In the genomic region with DNA sequence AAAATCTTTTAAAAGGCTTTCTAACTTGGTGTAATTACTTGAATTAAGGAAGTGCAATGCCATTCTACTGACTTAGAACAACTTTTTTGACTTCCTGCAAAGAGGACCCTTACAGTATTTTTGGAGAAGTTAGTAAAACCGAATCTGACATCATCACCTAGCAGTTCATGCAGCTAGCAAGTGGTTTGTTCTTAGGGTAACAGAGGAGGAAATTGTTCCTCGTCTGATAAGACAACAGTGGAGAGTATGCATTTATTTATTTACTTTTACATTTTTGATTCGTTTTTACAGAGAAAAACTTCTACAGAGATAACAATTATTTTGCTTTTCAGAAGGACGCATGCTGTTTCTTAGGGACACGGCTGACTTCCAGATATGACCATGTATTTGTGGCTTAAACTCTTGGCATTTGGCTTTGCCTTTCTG, we compare ENCODE assay signal across 9 cellular contexts. TPM values are rescaled to one million over a fixed set of nuclear protein-coding genes. Genes with fewer than 3 reads are reported as not detected.
DNase-seq lines count a peak whose midpoint lies in the region; ATAC-seq and TF ChIP-seq lines count a peak whose summit lies in the region.
"Had no signal": no experiment of that assay in that cellular context is flagged by ENCODE, and none has a peak within 500 bp of the region (broad histone marks: within the 10 kb centered on the region; RNA-seq: fewer than 3 reads in every experiment).

PTPRC (plus strand) TSS at position 147 of the 426 bp plus-strand sequence; CDS start at position 376, 229 bp downstream.

- peak; percentile 64 to 69 for ATAC-seq in activated T-cell treated with anti-CD3 and anti-CD28 coated beads, Interleukin-2, amount 50 U/mL, for 4 hours
- peak; percentile 65 for ATAC-seq in HG03045 (IDR thresholded peaks at IDR 0.05; ENCODE audit: unreplicated experiment)
- peak; percentile 76 to 84 (median 81) for ATAC-seq in T-cell (replicated peaks in 1 of 4)
- ATAC-seq in left lobe of liver, result peak; percentile 15

- no peaks in the 10 kb centered on the region for H3K27me3 Mint-ChIP-seq in activated T-cell treated with anti-CD3 and anti-CD28 coated beads, Interleukin-2, amount 50 U/mL, for 4 hours (ENCODE audit: low read depth)
- H3K27me3 Mint-ChIP-seq in T-cell, result no peaks in the 10 kb centered on the region

- H3K9me3 Mint-ChIP-seq in activated T-cell treated with anti-CD3 and anti-CD28 coated beads, Interleukin-2, amount 50 U/mL, for 4 hours, result peaks cover 2% of the 10 kb centered on the region
- peaks cover 0 to 7% (median 2%) of the 10 kb centered on the region in 3 donors for H3K9me3 Mint-ChIP-seq in T-cell
- H3K9me3 Mint-ChIP-seq: nephron had no signal

- POLR2A ChIA-PET in T-cell (lab: Charles Lee) (interaction anchor here (0.7 to 6.8 kb wide), 7 partner anchors 12 to 45 kb away, joined by 3 to 86 read pairs (median 4); no protein-coding TSS in a partner anchor), HEK293T (lab: Yijun Ruan, JAX) (no interaction called here)

- peak within 1 kb of the TSS; percentile 95 to 99 for H3K27ac Mint-ChIP-seq in T-cell
- H3K27ac Mint-ChIP-seq: nephron had no signal

- peaks cover 56% of the 10 kb centered on the region for H3K4me1 Mint-ChIP-seq in activated T-cell treated with anti-CD3 and anti-CD28 coated beads, Interleukin-2, amount 50 U/mL, for 4 hours (ENCODE audit: low read depth)
- peaks cover 53 to 70% (median 61%) of the 10 kb centered on the region in 3 donors for H3K4me1 Mint-ChIP-seq in T-cell
- H3K4me1 Mint-ChIP-seq: nephron had no signal

- CTCF ChIA-PET in T-cell (lab: Charles Lee), result interaction anchor here (0.6 to 2.1 kb wide), 13 partner anchors 11 to 119 kb away, joined by 3 to 13 read pairs (median 4); no protein-coding TSS in a partner anchor
- CTCF ChIA-PET in HEK293T (lab: Yijun Ruan, JAX), result interaction anchor here (0.6 kb wide), 1 partner anchor 33 kb away, joined by 4 read pairs; no protein-coding TSS in a partner anchor

- DNase-seq in activated T-cell treated with anti-CD3 and anti-CD28 coated beads, Interleukin-2, amount 50 U/mL, for 4 hours, result no peak
- DNase-seq in activated T-cell treated with anti-CD3 and anti-CD28 coated beads for 4 hours (no peak), T-cell (peak in 3 of 34 experiments; percentile 23 to 27 (median 26)), left lobe of liver (ENCODE audit: low spot score) (no peak), HEK293T (ENCODE audit: extremely low spot score) (no peak), OCI-M2 (lab: John Stamatoyannopoulos, UW; ENCODE audit: unreplicated experiment) (no peak), middle frontal gyrus (ENCODE audit: extremely low spot score, low spot score) (no peak)

- peaks cover 25% of the 10 kb centered on the region for H3K36me3 Mint-ChIP-seq in activated T-cell treated with anti-CD3 and anti-CD28 coated beads, Interleukin-2, amount 50 U/mL, for 4 hours (ENCODE audit: insufficient read depth)
- peaks cover 35% of the 10 kb centered on the region for H3K36me3 Mint-ChIP-seq in T-cell

- peak within 1 kb of the TSS; percentile 86 for H3K4me3 Mint-ChIP-seq in activated T-cell treated with anti-CD3 and anti-CD28 coated beads, Interleukin-2, amount 50 U/mL, for 4 hours
- peak within 1 kb of the TSS; percentile 79 to 98 (median 81) for H3K4me3 Mint-ChIP-seq in T-cell
- H3K4me3 Mint-ChIP-seq: nephron had no signal

TF ChIP-seq in HEK293T, 16 proteins besides CTCF, POLR2A, EP300 and RAD21:
- no peak for TF ChIP-seq ZNF384 (IDR thresholded peaks at IDR 0.05)
- no peak for TF ChIP-seq ARNT (IDR thresholded peaks at IDR 0.05)
- TF ChIP-seq TARDBP (IDR thresholded peaks at IDR 0.05), result no peak
- TF ChIP-seq, protein P1, sequence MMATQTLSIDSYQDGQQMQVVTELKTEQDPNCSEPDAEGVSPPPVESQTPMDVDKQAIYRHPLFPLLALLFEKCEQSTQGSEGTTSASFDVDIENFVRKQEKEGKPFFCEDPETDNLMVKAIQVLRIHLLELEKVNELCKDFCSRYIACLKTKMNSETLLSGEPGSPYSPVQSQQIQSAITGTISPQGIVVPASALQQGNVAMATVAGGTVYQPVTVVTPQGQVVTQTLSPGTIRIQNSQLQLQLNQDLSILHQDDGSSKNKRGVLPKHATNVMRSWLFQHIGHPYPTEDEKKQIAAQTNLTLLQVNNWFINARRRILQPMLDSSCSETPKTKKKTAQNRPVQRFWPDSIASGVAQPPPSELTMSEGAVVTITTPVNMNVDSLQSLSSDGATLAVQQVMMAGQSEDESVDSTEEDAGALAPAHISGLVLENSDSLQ (IDR thresholded peaks at IDR 0.05), result no peak
- no peak for TF ChIP-seq BHLHE40 (IDR thresholded peaks at IDR 0.05; ENCODE audit: borderline replicate concordance)
- TF ChIP-seq CTBP1 (IDR thresholded peaks at IDR 0.05; ENCODE audit: borderline replicate concordance), result no peak
- TF ChIP-seq SP1 (IDR thresholded peaks at IDR 0.05), result no peak
- no peak for TF ChIP-seq FOXA1 (IDR thresholded peaks at IDR 0.05)
- TF ChIP-seq FOXK2 (IDR thresholded peaks at IDR 0.05), result no peak
- no peak for TF ChIP-seq HDGF (IDR thresholded peaks at IDR 0.05; ENCODE audit: borderline replicate concordance)
- TF ChIP-seq L3MBTL2 (conservative IDR thresholded peaks at IDR 0.05), result no peak

RNA-seq across cellular contexts. Expression of gene PTPRC, which starts in this region (rescaled TPM):
- 100 to 1,000 TPM; 181 to 243 (median 224) TPM for total RNA-seq in activated T-cell treated with anti-CD3 and anti-CD28 coated beads, Interleukin-2, amount 50 U/mL, for 4 hours
- total RNA-seq in T-cell (100 to 1,000 TPM; 674 to 984 (median 781) TPM), left lobe of liver (5.4 TPM)

Comparison
In these comparisons a context has a peak if more than half of its experiments do, and no peak if none do; other contexts are left out.
1. RNA of gene PTPRC (total RNA-seq): 674 to 984 TPM in T-cell and 181 to 243 TPM in activated T-cell treated with anti-CD3 and anti-CD28 coated beads, Interleukin-2, amount 50 U/mL, for 4 hours; 5.4 TPM in left lobe of liver (single experiment); every median in the first group is over 10 times any median in the second.
2. ATAC-seq: peak in every context shown above with its lines; median percentile 81 in T-cell; 66 in activated T-cell treated with anti-CD3 and anti-CD28 coated beads, Interleukin-2, amount 50 U/mL, for 4 hours; 65 in HG03045; 15 in left lobe of liver.